1 cellular context compared by ENCODE assay signal in genomic region chr2:32064713-32065112, GRCh38.
TF ChIP-seq lines count a peak whose summit lies in the region.

No MANE protein-coding gene starts in this region.

TF ChIP-seq in GM12878, 131 proteins besides CTCF, POLR2A, EP300 and RAD21:
- TF ChIP-seq, protein P1, sequence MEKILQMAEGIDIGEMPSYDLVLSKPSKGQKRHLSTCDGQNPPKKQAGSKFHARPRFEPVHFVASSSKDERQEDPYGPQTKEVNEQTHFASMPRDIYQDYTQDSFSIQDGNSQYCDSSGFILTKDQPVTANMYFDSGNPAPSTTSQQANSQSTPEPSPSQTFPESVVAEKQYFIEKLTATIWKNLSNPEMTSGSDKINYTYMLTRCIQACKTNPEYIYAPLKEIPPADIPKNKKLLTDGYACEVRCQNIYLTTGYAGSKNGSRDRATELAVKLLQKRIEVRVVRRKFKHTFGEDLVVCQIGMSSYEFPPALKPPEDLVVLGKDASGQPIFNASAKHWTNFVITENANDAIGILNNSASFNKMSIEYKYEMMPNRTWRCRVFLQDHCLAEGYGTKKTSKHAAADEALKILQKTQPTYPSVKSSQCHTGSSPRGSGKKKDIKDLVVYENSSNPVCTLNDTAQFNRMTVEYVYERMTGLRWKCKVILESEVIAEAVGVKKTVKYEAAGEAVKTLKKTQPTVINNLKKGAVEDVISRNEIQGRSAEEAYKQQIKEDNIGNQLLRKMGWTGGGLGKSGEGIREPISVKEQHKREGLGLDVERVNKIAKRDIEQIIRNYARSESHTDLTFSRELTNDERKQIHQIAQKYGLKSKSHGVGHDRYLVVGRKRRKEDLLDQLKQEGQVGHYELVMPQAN (conservative IDR thresholded peaks at IDR 0.05) = no peak
- TF ChIP-seq, protein P2, sequence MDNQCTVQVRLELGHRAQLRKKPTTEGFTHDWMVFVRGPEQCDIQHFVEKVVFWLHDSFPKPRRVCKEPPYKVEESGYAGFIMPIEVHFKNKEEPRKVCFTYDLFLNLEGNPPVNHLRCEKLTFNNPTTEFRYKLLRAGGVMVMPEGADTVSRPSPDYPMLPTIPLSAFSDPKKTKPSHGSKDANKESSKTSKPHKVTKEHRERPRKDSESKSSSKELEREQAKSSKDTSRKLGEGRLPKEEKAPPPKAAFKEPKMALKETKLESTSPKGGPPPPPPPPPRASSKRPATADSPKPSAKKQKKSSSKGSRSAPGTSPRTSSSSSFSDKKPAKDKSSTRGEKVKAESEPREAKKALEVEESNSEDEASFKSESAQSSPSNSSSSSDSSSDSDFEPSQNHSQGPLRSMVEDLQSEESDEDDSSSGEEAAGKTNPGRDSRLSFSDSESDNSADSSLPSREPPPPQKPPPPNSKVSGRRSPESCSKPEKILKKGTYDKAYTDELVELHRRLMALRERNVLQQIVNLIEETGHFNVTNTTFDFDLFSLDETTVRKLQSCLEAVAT (IDR thresholded peaks at IDR 0.05) = no peak
- TF ChIP-seq CHD4 (IDR thresholded peaks at IDR 0.05) = no peak
- TF ChIP-seq BCL11A (IDR thresholded peaks at IDR 0.05; ENCODE audit: low read depth, low read length) = no peak
- TF ChIP-seq, protein P3, sequence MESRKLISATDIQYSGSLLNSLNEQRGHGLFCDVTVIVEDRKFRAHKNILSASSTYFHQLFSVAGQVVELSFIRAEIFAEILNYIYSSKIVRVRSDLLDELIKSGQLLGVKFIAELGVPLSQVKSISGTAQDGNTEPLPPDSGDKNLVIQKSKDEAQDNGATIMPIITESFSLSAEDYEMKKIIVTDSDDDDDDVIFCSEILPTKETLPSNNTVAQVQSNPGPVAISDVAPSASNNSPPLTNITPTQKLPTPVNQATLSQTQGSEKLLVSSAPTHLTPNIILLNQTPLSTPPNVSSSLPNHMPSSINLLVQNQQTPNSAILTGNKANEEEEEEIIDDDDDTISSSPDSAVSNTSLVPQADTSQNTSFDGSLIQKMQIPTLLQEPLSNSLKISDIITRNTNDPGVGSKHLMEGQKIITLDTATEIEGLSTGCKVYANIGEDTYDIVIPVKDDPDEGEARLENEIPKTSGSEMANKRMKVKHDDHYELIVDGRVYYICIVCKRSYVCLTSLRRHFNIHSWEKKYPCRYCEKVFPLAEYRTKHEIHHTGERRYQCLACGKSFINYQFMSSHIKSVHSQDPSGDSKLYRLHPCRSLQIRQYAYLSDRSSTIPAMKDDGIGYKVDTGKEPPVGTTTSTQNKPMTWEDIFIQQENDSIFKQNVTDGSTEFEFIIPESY (IDR thresholded peaks at IDR 0.05) = no peak
- no peak for TF ChIP-seq SUPT20H (IDR thresholded peaks at IDR 0.05; ENCODE audit: borderline replicate concordance, control insufficient read depth, low read depth, low read length)
- TF ChIP-seq SMAD1 (IDR thresholded peaks at IDR 0.05; ENCODE audit: low read depth, partially characterized antibody) = no peak
- no peak for TF ChIP-seq GATAD2B (conservative IDR thresholded peaks at IDR 0.05; ENCODE audit: low read depth)
- TF ChIP-seq, protein P4, sequence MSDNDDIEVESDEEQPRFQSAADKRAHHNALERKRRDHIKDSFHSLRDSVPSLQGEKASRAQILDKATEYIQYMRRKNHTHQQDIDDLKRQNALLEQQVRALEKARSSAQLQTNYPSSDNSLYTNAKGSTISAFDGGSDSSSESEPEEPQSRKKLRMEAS (IDR thresholded peaks at IDR 0.05; ENCODE audit: low read depth, low read length) = no peak
- no peak for TF ChIP-seq KDM1A (IDR thresholded peaks at IDR 0.05; ENCODE audit: borderline replicate concordance)
- TF ChIP-seq ZNF24 (IDR thresholded peaks at IDR 0.05) = no peak
- TF ChIP-seq MEF2B (IDR thresholded peaks at IDR 0.05; ENCODE audit: partially characterized antibody, poor library complexity, severe bottlenecking) = no peak
- TF ChIP-seq IRF4 (IDR thresholded peaks at IDR 0.05; ENCODE audit: low read depth, low read length) = no peak
- no peak for TF ChIP-seq NRF1 (conservative IDR thresholded peaks at IDR 0.05; ENCODE audit: low read depth, low read length)
- TF ChIP-seq BMI1 (IDR thresholded peaks at IDR 0.05; ENCODE audit: borderline replicate concordance) = no peak
- no peak for TF ChIP-seq STAT1 (conservative IDR thresholded peaks at IDR 0.05)
- TF ChIP-seq, protein P5, sequence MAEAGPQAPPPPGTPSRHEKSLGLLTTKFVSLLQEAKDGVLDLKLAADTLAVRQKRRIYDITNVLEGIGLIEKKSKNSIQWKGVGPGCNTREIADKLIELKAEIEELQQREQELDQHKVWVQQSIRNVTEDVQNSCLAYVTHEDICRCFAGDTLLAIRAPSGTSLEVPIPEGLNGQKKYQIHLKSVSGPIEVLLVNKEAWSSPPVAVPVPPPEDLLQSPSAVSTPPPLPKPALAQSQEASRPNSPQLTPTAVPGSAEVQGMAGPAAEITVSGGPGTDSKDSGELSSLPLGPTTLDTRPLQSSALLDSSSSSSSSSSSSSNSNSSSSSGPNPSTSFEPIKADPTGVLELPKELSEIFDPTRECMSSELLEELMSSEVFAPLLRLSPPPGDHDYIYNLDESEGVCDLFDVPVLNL (IDR thresholded peaks at IDR 0.05; ENCODE audit: low read depth, low read length) = no peak
- TF ChIP-seq, protein P6, sequence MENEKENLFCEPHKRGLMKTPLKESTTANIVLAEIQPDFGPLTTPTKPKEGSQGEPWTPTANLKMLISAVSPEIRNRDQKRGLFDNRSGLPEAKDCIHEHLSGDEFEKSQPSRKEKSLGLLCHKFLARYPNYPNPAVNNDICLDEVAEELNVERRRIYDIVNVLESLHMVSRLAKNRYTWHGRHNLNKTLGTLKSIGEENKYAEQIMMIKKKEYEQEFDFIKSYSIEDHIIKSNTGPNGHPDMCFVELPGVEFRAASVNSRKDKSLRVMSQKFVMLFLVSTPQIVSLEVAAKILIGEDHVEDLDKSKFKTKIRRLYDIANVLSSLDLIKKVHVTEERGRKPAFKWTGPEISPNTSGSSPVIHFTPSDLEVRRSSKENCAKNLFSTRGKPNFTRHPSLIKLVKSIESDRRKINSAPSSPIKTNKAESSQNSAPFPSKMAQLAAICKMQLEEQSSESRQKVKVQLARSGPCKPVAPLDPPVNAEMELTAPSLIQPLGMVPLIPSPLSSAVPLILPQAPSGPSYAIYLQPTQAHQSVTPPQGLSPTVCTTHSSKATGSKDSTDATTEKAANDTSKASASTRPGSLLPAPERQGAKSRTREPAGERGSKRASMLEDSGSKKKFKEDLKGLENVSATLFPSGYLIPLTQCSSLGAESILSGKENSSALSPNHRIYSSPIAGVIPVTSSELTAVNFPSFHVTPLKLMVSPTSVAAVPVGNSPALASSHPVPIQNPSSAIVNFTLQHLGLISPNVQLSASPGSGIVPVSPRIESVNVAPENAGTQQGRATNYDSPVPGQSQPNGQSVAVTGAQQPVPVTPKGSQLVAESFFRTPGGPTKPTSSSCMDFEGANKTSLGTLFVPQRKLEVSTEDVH (IDR thresholded peaks at IDR 0.05; ENCODE audit: low read depth, partially characterized antibody) = no peak
- TF ChIP-seq IKZF2 (IDR thresholded peaks at IDR 0.05) = no peak
- no peak for TF ChIP-seq MTA2 (IDR thresholded peaks at IDR 0.05; ENCODE audit: low read depth)
